In the genomic region with DNA sequence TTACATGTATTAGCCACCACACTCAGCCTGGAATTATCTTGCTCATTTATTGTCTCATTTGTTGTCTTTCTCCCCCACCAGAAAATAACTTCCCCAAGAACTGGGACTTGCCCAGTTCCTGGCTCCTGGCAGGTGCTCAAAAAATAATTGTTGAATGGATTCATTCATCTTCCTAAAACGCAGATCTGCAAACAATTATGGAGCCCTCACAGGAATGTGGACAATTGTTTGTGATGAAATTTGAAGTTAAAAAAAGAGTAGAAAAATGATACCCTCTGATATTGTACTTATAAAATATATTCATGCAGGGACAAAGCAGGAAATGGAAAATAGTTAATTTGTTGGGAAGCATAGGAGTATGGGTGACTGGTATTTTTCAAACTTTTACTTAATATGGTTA, we compare ENCODE assay signal across 1 cellular context.
TF ChIP-seq lines count a peak whose summit lies in the region.

No MANE protein-coding gene starts in this region.

TF ChIP-seq in HCT116, 20 proteins besides CTCF, POLR2A, EP300 and RAD21 (continued from another document):
- TF ChIP-seq, protein P1, sequence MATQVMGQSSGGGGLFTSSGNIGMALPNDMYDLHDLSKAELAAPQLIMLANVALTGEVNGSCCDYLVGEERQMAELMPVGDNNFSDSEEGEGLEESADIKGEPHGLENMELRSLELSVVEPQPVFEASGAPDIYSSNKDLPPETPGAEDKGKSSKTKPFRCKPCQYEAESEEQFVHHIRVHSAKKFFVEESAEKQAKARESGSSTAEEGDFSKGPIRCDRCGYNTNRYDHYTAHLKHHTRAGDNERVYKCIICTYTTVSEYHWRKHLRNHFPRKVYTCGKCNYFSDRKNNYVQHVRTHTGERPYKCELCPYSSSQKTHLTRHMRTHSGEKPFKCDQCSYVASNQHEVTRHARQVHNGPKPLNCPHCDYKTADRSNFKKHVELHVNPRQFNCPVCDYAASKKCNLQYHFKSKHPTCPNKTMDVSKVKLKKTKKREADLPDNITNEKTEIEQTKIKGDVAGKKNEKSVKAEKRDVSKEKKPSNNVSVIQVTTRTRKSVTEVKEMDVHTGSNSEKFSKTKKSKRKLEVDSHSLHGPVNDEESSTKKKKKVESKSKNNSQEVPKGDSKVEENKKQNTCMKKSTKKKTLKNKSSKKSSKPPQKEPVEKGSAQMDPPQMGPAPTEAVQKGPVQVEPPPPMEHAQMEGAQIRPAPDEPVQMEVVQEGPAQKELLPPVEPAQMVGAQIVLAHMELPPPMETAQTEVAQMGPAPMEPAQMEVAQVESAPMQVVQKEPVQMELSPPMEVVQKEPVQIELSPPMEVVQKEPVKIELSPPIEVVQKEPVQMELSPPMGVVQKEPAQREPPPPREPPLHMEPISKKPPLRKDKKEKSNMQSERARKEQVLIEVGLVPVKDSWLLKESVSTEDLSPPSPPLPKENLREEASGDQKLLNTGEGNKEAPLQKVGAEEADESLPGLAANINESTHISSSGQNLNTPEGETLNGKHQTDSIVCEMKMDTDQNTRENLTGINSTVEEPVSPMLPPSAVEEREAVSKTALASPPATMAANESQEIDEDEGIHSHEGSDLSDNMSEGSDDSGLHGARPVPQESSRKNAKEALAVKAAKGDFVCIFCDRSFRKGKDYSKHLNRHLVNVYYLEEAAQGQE (IDR thresholded peaks at IDR 0.05; ENCODE audit: low read depth): no peak
- TF ChIP-seq ZBTB33 (IDR thresholded peaks at IDR 0.05; ENCODE audit: extremely low read depth, insufficient replicate concordance, low read length) (no peak), CBX3 (IDR thresholded peaks at IDR 0.05; ENCODE audit: low read depth) (no peak), EZH2phosphoT487 (IDR thresholded peaks at IDR 0.05; ENCODE audit: borderline replicate concordance) (no peak), ATF3 (IDR thresholded peaks at IDR 0.05) (no peak), ZNF274 (IDR thresholded peaks at IDR 0.05; ENCODE audit: low read depth, low read length) (no peak), MAX (IDR thresholded peaks at IDR 0.05) (no peak), FOSL1 (IDR thresholded peaks at IDR 0.05; ENCODE audit: low read depth) (no peak), EGR1 (IDR thresholded peaks at IDR 0.05; ENCODE audit: low read depth) (no peak), JUND (IDR thresholded peaks at IDR 0.05) (no peak), YY1 (IDR thresholded peaks at IDR 0.05; ENCODE audit: extremely low read depth, insufficient replicate concordance, low read depth, low read length) (no peak)
